Comparison of ENCODE assay signal across 26 cellular contexts in the genomic region with DNA sequence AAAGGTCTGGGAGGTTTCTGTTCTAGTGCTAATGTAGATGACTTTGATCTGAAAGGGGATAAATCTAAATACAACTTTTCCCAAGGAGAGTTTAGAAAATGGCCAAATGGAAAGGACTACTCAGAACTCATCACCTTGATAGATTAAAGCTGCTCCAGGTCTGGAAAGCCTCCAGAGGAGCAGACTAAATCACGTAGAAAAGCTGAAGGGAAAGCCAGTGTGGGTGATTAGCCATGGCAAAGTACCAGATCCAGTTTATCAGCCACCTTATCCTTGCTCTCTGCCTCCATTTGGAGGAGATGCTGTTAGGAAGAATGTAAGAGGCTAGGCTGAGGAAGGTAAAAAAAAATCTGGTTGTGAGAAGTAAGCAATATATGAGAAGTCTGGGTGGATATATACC.
DNase-seq lines count a peak whose midpoint lies in the region; ATAC-seq and TF ChIP-seq lines count a peak whose summit lies in the region.
"Had no signal": no experiment of that assay in that cellular context is flagged by ENCODE, and none has a peak within 500 bp of the region (broad histone marks: within the 10 kb centered on the region; RNA-seq: fewer than 3 reads in every experiment).

No MANE protein-coding gene starts in this region.

- no peak overlapping the region for H3K4me3 ChIP-seq in RWPE2 (ENCODE audit: severe bottlenecking)
- no peak overlapping the region for H3K4me3 ChIP-seq in fibroblast of mammary gland (ENCODE audit: control insufficient read depth, low read depth, low read length)
- no peak overlapping the region for H3K4me3 ChIP-seq in stomach
- H3K4me3 ChIP-seq in esophagus muscularis mucosa, result no peak overlapping the region
- H3K4me3 ChIP-seq: left lung, vagina had no signal

- H3K4me1 Mint-ChIP-seq in HFFc6 (ENCODE audit: low read depth), result peaks cover 70% of the 10 kb centered on the region
- H3K4me1 Mint-ChIP-seq: natural killer cell; stimulated activated effector memory CD8-positive, alpha-beta T cell treated with anti-CD3 and anti-CD28 coated beads, Interleukin-12 subunit alpha, Interleukin-12 subunit beta, amount 100 ng/mL, for 72 hours had no signal

- TF ChIP-seq CTCF in HFFc6 (IDR thresholded peaks at IDR 0.05), result no peak
- no peak for TF ChIP-seq CTCF in RWPE2 (IDR thresholded peaks at IDR 0.05; ENCODE audit: poor library complexity, severe bottlenecking)
- TF ChIP-seq CTCF in fibroblast of mammary gland (conservative IDR thresholded peaks at IDR 0.05; ENCODE audit: control insufficient read depth, insufficient read depth, low read depth, low read length), result no peak
- TF ChIP-seq CTCF in stomach (IDR thresholded peaks at IDR 0.05), result no peak
- no peak for TF ChIP-seq CTCF in GM13976 (IDR thresholded peaks at IDR 0.05; ENCODE audit: borderline replicate concordance, control extremely low read depth, extremely low read depth, insufficient read depth, missing control alignments)
- TF ChIP-seq CTCF in esophagus muscularis mucosa (IDR thresholded peaks at IDR 0.05), result no peak

- H3K27ac ChIP-seq in RWPE2 (ENCODE audit: poor library complexity, severe bottlenecking), result peak overlapping the region; percentile 65
- H3K27ac ChIP-seq in stomach, result peak overlapping the region in 3 of 5 donors; percentile 31 to 59 (median 33)
- H3K27ac ChIP-seq in esophagus muscularis mucosa (replicated peaks in 1 of 4), result peak overlapping the region in 2 of 4 donors; percentile 20 to 26
- H3K27ac ChIP-seq: vagina had no signal

- H3K36me3 Mint-ChIP-seq in HFFc6 (ENCODE audit: low read depth), result no peaks in the 10 kb centered on the region
- H3K36me3 Mint-ChIP-seq: natural killer cell; stimulated activated effector memory CD8-positive, alpha-beta T cell treated with anti-CD3 and anti-CD28 coated beads, Interleukin-12 subunit alpha, Interleukin-12 subunit beta, amount 100 ng/mL, for 72 hours had no signal

- H3K27me3 Mint-ChIP-seq in HFFc6 (ENCODE audit: insufficient read depth), result peaks cover 3% of the 10 kb centered on the region; the same call in 1 of the 2 replicates

- DNase-seq in HFFc6 (no peak), RWPE2 (ENCODE audit: low spot score) (no peak), fibroblast of mammary gland (ENCODE audit: low read depth) (peak; percentile 34), stomach (no peak), GM13976 (ENCODE audit: low spot score) (no peak), esophagus muscularis mucosa (ENCODE audit: extremely low spot score) (no peak), COLO829 (ENCODE audit: low spot score) (no peak)
- DNase-seq: activated CD4-positive, alpha-beta T cell treated with anti-CD3 and anti-CD28 coated beads, Interleukin-2, amount 10 ng/mL, durations not matched to agents 7 days and 5 days; activated naive CD4-positive, alpha-beta T cell treated with Interleukin-2 at 50 U/mL for 16 hours; activated T-cell treated with anti-CD3 and anti-CD28 coated beads, Interleukin-2, amount 50 U/mL, for 72 hours; central memory CD4-positive, alpha-beta T cell; endodermal cell; KG1; left lung; midbrain; natural killer cell; NCI-H146; NCI-H2107; stimulated activated CD4-positive, alpha-beta T cell treated with anti-CD3 and anti-CD28 coated beads, Interleukin-4, amount 100 ng/mL, for 24 hours; SW 1271; T-helper 9 cell had no signal

- H3K9me3 ChIP-seq in RWPE2 (ENCODE audit: severe bottlenecking) (no peaks in the 10 kb centered on the region), stomach (no peaks in the 10 kb centered on the region), esophagus muscularis mucosa (no peaks in the 10 kb centered on the region)
- H3K9me3 ChIP-seq: left lung, vagina had no signal

- TF ChIP-seq POLR2A in stomach (IDR thresholded peaks at IDR 0.05), result no peak
- no peak for TF ChIP-seq POLR2A in esophagus muscularis mucosa (IDR thresholded peaks at IDR 0.05; ENCODE audit: low read depth)

- TF ChIP-seq EP300 in stomach (IDR thresholded peaks at IDR 0.05), result no peak
- TF ChIP-seq EP300 in esophagus muscularis mucosa (IDR thresholded peaks at IDR 0.05), result no peak

- in situ Hi-C loops in GM13976 (cut with MboI; ENCODE audit: low sequenced_read_pairs, unreplicated experiment), result no loop called here

- no peaks in the 10 kb centered on the region for H3K36me3 ChIP-seq in RWPE2 (ENCODE audit: low read depth)
- H3K36me3 ChIP-seq in stomach, result no peaks in the 10 kb centered on the region
- no peaks in the 10 kb centered on the region for H3K36me3 ChIP-seq in esophagus muscularis mucosa
- H3K36me3 ChIP-seq: left lung, vagina had no signal

- ATAC-seq in RWPE2 (ENCODE audit: low read depth) (no peak), GM18909 (IDR thresholded peaks at IDR 0.05; ENCODE audit: poor library complexity, unreplicated experiment) (no peak)
- ATAC-seq: natural killer cell, Right ventricle myocardium inferior had no signal

- WGBS in stomach, 5 donors, result 10 to 28% (median 16%) methylated on average over 1 of the region's 1 CpG
- whole genome bisulfite sequencing in esophagus muscularis mucosa, result 36% methylated on average over 1 of the region's 1 CpG

- peak overlapping the region; percentile 96 for H3K27ac Mint-ChIP-seq in HFFc6
- H3K27ac Mint-ChIP-seq: activated CD4-positive, alpha-beta T cell treated with anti-CD3 and anti-CD28 coated beads, Interleukin-2, amount 10 ng/mL, durations not matched to agents 7 days and 5 days; activated T-cell treated with anti-CD3 and anti-CD28 coated beads, Interleukin-2, amount 50 U/mL, for 72 hours; dendritic cell treated with granulocyte-macrophage colony-stimulating factor and Interleukin-4, amounts not matched to agents 40 ng/mL and 50 ng/mL, for 4 days; endodermal cell; natural killer cell; stimulated activated effector memory CD8-positive, alpha-beta T cell treated with anti-CD3 and anti-CD28 coated beads, Interleukin-12 subunit alpha, Interleukin-12 subunit beta, amount 100 ng/mL, for 72 hours had no signal

- intact Hi-C loops in stomach (cut with DNase I; ENCODE audit: low total_unique reads) (no loop called here), esophagus muscularis mucosa (cut with DNase I) (no loop called here)

- H3K9me3 Mint-ChIP-seq in HFFc6, result no peaks in the 10 kb centered on the region
- H3K9me3 Mint-ChIP-seq: activated CD4-positive, alpha-beta T cell treated with anti-CD3 and anti-CD28 coated beads, Interleukin-2, amount 10 ng/mL, durations not matched to agents 7 days and 5 days; activated T-cell treated with anti-CD3 and anti-CD28 coated beads, Interleukin-2, amount 50 U/mL, for 72 hours; dendritic cell treated with granulocyte-macrophage colony-stimulating factor and Interleukin-4, amounts not matched to agents 40 ng/mL and 50 ng/mL, for 4 days; endodermal cell; natural killer cell; stimulated activated effector memory CD8-positive, alpha-beta T cell treated with anti-CD3 and anti-CD28 coated beads, Interleukin-12 subunit alpha, Interleukin-12 subunit beta, amount 100 ng/mL, for 72 hours had no signal

- H3K4me1 ChIP-seq in RWPE2 (ENCODE audit: insufficient read depth, poor library complexity, severe bottlenecking), result peaks cover 20% of the 10 kb centered on the region
- peaks cover 5 to 36% (median 18%) of the 10 kb centered on the region in 4 donors for H3K4me1 ChIP-seq in stomach
- peaks cover 0 to 37% (median 21%) of the 10 kb centered on the region in 4 donors for H3K4me1 ChIP-seq in esophagus muscularis mucosa

- no peaks in the 10 kb centered on the region for H3K27me3 ChIP-seq in RWPE2 (ENCODE audit: insufficient read depth, poor library complexity, severe bottlenecking)
- H3K27me3 ChIP-seq in stomach, result no peaks in the 10 kb centered on the region
- no peaks in the 10 kb centered on the region for H3K27me3 ChIP-seq in esophagus muscularis mucosa
- H3K27me3 ChIP-seq: left lung, vagina had no signal

- peak overlapping the region; percentile 67; the same call in 1 of the 2 replicates for H3K4me3 Mint-ChIP-seq in HFFc6
- H3K4me3 Mint-ChIP-seq: activated CD4-positive, alpha-beta T cell treated with anti-CD3 and anti-CD28 coated beads, Interleukin-2, amount 10 ng/mL, durations not matched to agents 7 days and 5 days; dendritic cell treated with granulocyte-macrophage colony-stimulating factor and Interleukin-4, amounts not matched to agents 40 ng/mL and 50 ng/mL, for 4 days; endodermal cell; natural killer cell; stimulated activated effector memory CD8-positive, alpha-beta T cell treated with anti-CD3 and anti-CD28 coated beads, Interleukin-12 subunit alpha, Interleukin-12 subunit beta, amount 100 ng/mL, for 72 hours had no signal
